24 cellular contexts compared by ENCODE assay signal in the genomic region with DNA sequence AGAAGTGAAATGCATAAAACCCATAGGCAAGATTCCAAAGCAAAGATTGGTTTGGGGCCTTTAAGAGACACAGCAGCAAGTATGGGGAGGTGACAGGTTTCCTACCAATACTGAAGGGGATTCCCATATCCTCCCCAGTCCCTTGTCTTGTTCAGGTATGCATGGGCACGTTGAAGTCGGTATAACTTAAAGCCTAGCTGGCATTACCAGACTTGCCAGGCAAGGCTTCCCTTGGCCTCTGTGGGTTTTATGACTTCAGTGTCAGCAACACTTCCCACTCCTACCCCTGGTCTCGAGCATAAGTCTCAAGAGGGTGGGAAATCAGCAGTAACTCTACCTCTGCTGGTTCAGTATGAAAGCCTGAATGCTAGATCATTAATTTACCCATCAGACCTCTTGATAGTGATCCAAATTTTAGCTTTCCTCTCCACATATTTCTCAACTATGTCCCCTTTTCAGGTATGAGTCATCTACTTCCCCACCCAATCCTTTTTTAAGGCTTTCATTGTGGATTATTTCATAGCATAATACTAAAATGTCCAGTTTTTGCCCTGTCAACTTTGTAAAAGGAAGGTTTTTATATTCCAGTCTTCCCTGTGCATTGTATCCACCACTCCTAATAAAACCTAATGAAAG. TPM values are rescaled to one million over a fixed set of nuclear protein-coding genes. Genes with fewer than 3 reads are reported as not detected.
A peak's percentile ranks its signal among the peaks of the same experiment; 100 is the strongest.
DNase-seq lines count a peak whose midpoint lies in the region; FAIRE-seq and TF ChIP-seq lines count a peak whose summit lies in the region.
"Had no signal": no experiment of that assay in that cellular context is flagged by ENCODE, and none has a peak within 500 bp of the region (broad histone marks: within the 10 kb centered on the region; RNA-seq: fewer than 3 reads in every experiment).

No MANE protein-coding gene starts in this region.

- no peaks in the 10 kb centered on the region for H3K9me3 ChIP-seq in adipocyte (ENCODE audit: control insufficient read depth, low read length)
- H3K9me3 ChIP-seq in prostate gland: no peaks in the 10 kb centered on the region
- H3K9me3 ChIP-seq: Peyer's patch, spleen, tibial nerve had no signal

- peak overlapping the region; percentile 58 for H3K9ac ChIP-seq in adipocyte (ENCODE audit: low read length)

- peak overlapping the region; percentile 44 for H3K4me3 ChIP-seq in adipocyte (ENCODE audit: low read length)
- H3K4me3 ChIP-seq in fibroblast of the aortic adventitia (ENCODE audit: low read depth, low read length): no peak overlapping the region
- no peak overlapping the region for H3K4me3 ChIP-seq in prostate gland
- H3K4me3 ChIP-seq: cardiac muscle cell, K562, Peyer's patch, spleen, tibial nerve had no signal

- H3K27ac ChIP-seq in 22Rv1: peak overlapping the region; percentile 72
- H3K27ac ChIP-seq in prostate gland: peak overlapping the region; percentile 53 to 75
- no peak overlapping the region for H3K27ac ChIP-seq in caudate nucleus (ENCODE audit: low read depth, low read length)
- H3K27ac ChIP-seq: cardiac muscle cell, Peyer's patch, spleen had no signal

- H3K36me3 ChIP-seq in adipocyte (ENCODE audit: control insufficient read depth, insufficient read depth, low read length, severe bottlenecking) (no peaks in the 10 kb centered on the region), prostate gland (no peaks in the 10 kb centered on the region)
- H3K36me3 ChIP-seq: cardiac muscle cell, Peyer's patch, spleen had no signal

- H3K27me3 ChIP-seq in adipocyte (replicated peaks; ENCODE audit: control insufficient read depth, insufficient read depth, low read length): no peaks in the 10 kb centered on the region
- H3K27me3 ChIP-seq in prostate gland (replicated peaks; ENCODE audit: insufficient read depth): no peaks in the 10 kb centered on the region
- H3K27me3 ChIP-seq: Peyer's patch, tibial nerve had no signal

- DNase-seq in adipocyte (ENCODE audit: low read depth): no peak
- DNase-seq in fibroblast of the aortic adventitia (ENCODE audit: low read depth): peak; percentile 17
- DNase-seq in prostate gland (ENCODE audit: low spot score): no peak
- no peak for DNase-seq in dermis blood vessel endothelial cell
- DNase-seq in HTR-8/SVneo (ENCODE audit: insufficient read length, low spot score): no peak
- DNase-seq in caudate nucleus (lab: John Stamatoyannopoulos, UW): no peak
- no peak for DNase-seq in Ammon's horn (ENCODE audit: low spot score)
- DNase-seq: activated CD4-positive, alpha-beta T cell treated with anti-CD3 and anti-CD28 coated beads, Interleukin-2, amount 10 ng/mL, durations not matched to agents 7 days and 5 days; activated naive CD4-positive, alpha-beta T cell treated with anti-CD3 and anti-CD28 coated beads, Interleukin-2, amount 50 U/mL, for 16 hours; activated T-cell treated with anti-CD3 and anti-CD28 coated beads for 4 hours; CD4-positive, CD25-positive, alpha-beta regulatory T cell; effector memory CD8-positive, alpha-beta T cell; naive B cell; NCI-H1092 treated with DMSO at 0.1 percent for 48 hours; NCI-H2171 treated with DMSO at 0.1 percent for 48 hours; NCI-H82; Peyer's patch; spleen had no signal

- 40% methylated on average over 3 of the region's 3 CpGs for WGBS in prostate gland

- intact Hi-C loops in prostate gland (cut with DNase I): no loop called here

- no peak for TF ChIP-seq POLR2A in prostate gland (IDR thresholded peaks at IDR 0.05)

- no peak for TF ChIP-seq CTCF in 22Rv1 (IDR thresholded peaks at IDR 0.05)
- no peak for TF ChIP-seq CTCF in fibroblast of the aortic adventitia (IDR thresholded peaks at IDR 0.05; ENCODE audit: insufficient read depth, low read length)
- no peak for TF ChIP-seq CTCF in prostate gland (IDR thresholded peaks at IDR 0.05)

- H3K4me1 ChIP-seq in adipocyte (ENCODE audit: control insufficient read depth, insufficient read depth, low read length) (peaks cover 40% of the 10 kb centered on the region), prostate gland (replicated peaks) (peaks cover 4% of the 10 kb centered on the region)
- H3K4me1 ChIP-seq: Peyer's patch, spleen had no signal

- FAIRE-seq in HTR-8/SVneo (lab: Jason Lieb, UNC): no peak
- FAIRE-seq: A204.1, K562 had no signal

RNA-seq across cellular contexts. Expression of gene CYP4X1, which starts 6.8 kb away (rescaled TPM):
- total RNA-seq in fibroblast of the aortic adventitia (ENCODE audit: low replicate concordance): 2.1 and 3.3 TPM in 2 replicates
- total RNA-seq in prostate gland: 10 to 100 TPM; 34.7 TPM
- total RNA-seq in dermis blood vessel endothelial cell: 2.3 and 6.3 TPM in 2 replicates
- total RNA-seq: activated CD4-positive, alpha-beta T cell treated with anti-CD3 and anti-CD28 coated beads, Interleukin-2, amount 10 ng/mL, durations not matched to agents 7 days and 5 days; CD4-positive, CD25-positive, alpha-beta regulatory T cell; K562 had no signal

RNA-seq across cellular contexts. Expression of gene CYP4Z1, which starts 36.7 kb away (rescaled TPM):
- total RNA-seq in fibroblast of the aortic adventitia (ENCODE audit: low replicate concordance) (not detected in 2 replicates), prostate gland (1 to 10 TPM in 1 of 2 donors, under 1 TPM in 1; 0.87 to 2.0 TPM), dermis blood vessel endothelial cell (0.17 TPM in 1 of 2 replicates, not detected in the other)
- total RNA-seq: activated CD4-positive, alpha-beta T cell treated with anti-CD3 and anti-CD28 coated beads, Interleukin-2, amount 10 ng/mL, durations not matched to agents 7 days and 5 days; cardiac muscle cell; CD4-positive, CD25-positive, alpha-beta regulatory T cell; H4; K562; spleen had no signal
